In genomic region chr3:177210744-177211502, GRCh38 we compare ENCODE assay signal across 21 cellular contexts. TPM values are rescaled to one million over a fixed set of nuclear protein-coding genes. Genes with fewer than 3 reads are reported as not detected.
A peak's percentile ranks its signal among the peaks of the same experiment; 100 is the strongest.
DNase-seq lines count a peak whose midpoint lies in the region; ATAC-seq and TF ChIP-seq lines count a peak whose summit lies in the region.
"Had no signal": no experiment of that assay in that cellular context is flagged by ENCODE, and none has a peak within 500 bp of the region (broad histone marks: within the 10 kb centered on the region; RNA-seq: fewer than 3 reads in every experiment).

No MANE protein-coding gene starts in this region.

- no peaks in the 10 kb centered on the region for H3K9me3 ChIP-seq in transverse colon
- H3K9me3 ChIP-seq: BLaER1, heart left ventricle, left lung, thoracic aorta had no signal

- ATAC-seq in SK-N-SH treated with all-trans-retinoic acid at 6 μM for 48 hours, result no peak
- ATAC-seq: activated T-cell treated with anti-CD3 and anti-CD28 coated beads, Interleukin-2, amount 50 U/mL, for 72 hours; heart left ventricle; Right ventricle myocardium inferior had no signal

- WGBS in transverse colon (ENCODE audit: low coverage in 1 of 2), 2 donors, result 82 to 87% methylated on average over 9 to 11 of the region's 11 CpGs

- in situ Hi-C loops in transverse colon (cut with MboI; ENCODE audit: low pct_ligation_motif_present in 1 of 4, low pct_unique_long_range_greater_than_20kb in 1 of 4, low sequenced_read_pairs in 3 of 4), result loop anchor here in 1 of 4 donors (25.0 kb wide), 1 partner anchor 876 kb away; no protein-coding TSS in a partner anchor

- H3K4me3 ChIP-seq in transverse colon, result no peak overlapping the region
- H3K4me3 ChIP-seq: BLaER1, heart left ventricle, left lung, thoracic aorta had no signal

- H3K27me3 ChIP-seq in transverse colon, result no peaks in the 10 kb centered on the region
- H3K27me3 ChIP-seq: BLaER1, heart left ventricle, left lung had no signal

- H3K27ac ChIP-seq in VCaP, result peak overlapping the region; percentile 81
- peak overlapping the region; percentile 70 to 88 (median 86) for H3K27ac ChIP-seq in transverse colon
- H3K27ac ChIP-seq: BLaER1, heart left ventricle, left lung, thoracic aorta had no signal

- DNase-seq in NCI-H2196 (lab: John Stamatoyannopoulos, UW; ENCODE audit: unreplicated experiment) (peak; percentile 77), NCI-H2196 treated with DMSO at 0.1 percent for 48 hours (lab: John Stamatoyannopoulos, UW; ENCODE audit: unreplicated experiment) (no peak), midbrain (lab: John Stamatoyannopoulos, UW) (peak; percentile 9), transverse colon (no peak), DMS79 (lab: John Stamatoyannopoulos, UW) (no peak), NCI-H1694 treated with DMSO at 0.1 percent for 48 hours (lab: John Stamatoyannopoulos, UW) (no peak)
- DNase-seq: activated naive CD4-positive, alpha-beta T cell treated with anti-CD3 and anti-CD28 coated beads for 36 hours; activated T-cell treated with anti-CD3 and anti-CD28 coated beads, Interleukin-2, amount 50 U/mL, for 72 hours; amygdala; heart left ventricle; left lung; NCI-H1105; NCI-H524 treated with DMSO at 0.1 percent for 48 hours; nucleus accumbens; stimulated activated CD4-positive, alpha-beta T cell treated with anti-CD3 and anti-CD28 coated beads, Interleukin-4, amount 100 ng/mL, for 1 hour; stimulated activated naive CD4-positive, alpha-beta T cell had no signal

- H3K4me1 ChIP-seq in transverse colon, result peaks cover 2 to 54% (median 28%) of the 10 kb centered on the region in 4 donors
- H3K4me1 ChIP-seq: BLaER1, heart left ventricle had no signal

- intact Hi-C loops in transverse colon (cut with DNase I; ENCODE audit: low total_unique reads), result no loop called here

- no peak for TF ChIP-seq EP300 in transverse colon (IDR thresholded peaks at IDR 0.05; ENCODE audit: low read depth)

- no peak for TF ChIP-seq POLR2A in transverse colon (IDR thresholded peaks at IDR 0.05)

- no peaks in the 10 kb centered on the region for H3K36me3 ChIP-seq in transverse colon
- H3K36me3 ChIP-seq: BLaER1, heart left ventricle, left lung, thoracic aorta had no signal

- no peak for TF ChIP-seq CTCF in VCaP (conservative IDR thresholded peaks at IDR 0.05)
- no peak for TF ChIP-seq CTCF in transverse colon (IDR thresholded peaks at IDR 0.05)

TF ChIP-seq in SK-N-SH treated with all-trans-retinoic acid at 6 μM for 48 hours, 23 proteins besides CTCF, POLR2A, EP300 and RAD21:
- TF ChIP-seq SNAI2 (CRISPR knock-in tag; IDR thresholded peaks at IDR 0.05) (no peak), OSR1 (CRISPR knock-in tag; IDR thresholded peaks at IDR 0.05) (no peak), PATZ1 (CRISPR knock-in tag; IDR thresholded peaks at IDR 0.05; ENCODE audit: borderline replicate concordance) (no peak), TCF4 (CRISPR knock-in tag; IDR thresholded peaks at IDR 0.05; ENCODE audit: borderline replicate concordance) (no peak), ZNF8 (CRISPR knock-in tag; IDR thresholded peaks at IDR 0.05) (no peak), ZFP30 (CRISPR knock-in tag; IDR thresholded peaks at IDR 0.05) (no peak), ZC3H10 (CRISPR knock-in tag; IDR thresholded peaks at IDR 0.05) (no peak), CREB5 (CRISPR knock-in tag; IDR thresholded peaks at IDR 0.05; ENCODE audit: low read depth) (no peak), ISL1 (CRISPR knock-in tag; IDR thresholded peaks at IDR 0.05) (no peak), CSDC2 (CRISPR knock-in tag; IDR thresholded peaks at IDR 0.05) (no peak), ZNF70 (CRISPR knock-in tag; IDR thresholded peaks at IDR 0.05) (no peak), GLIS3 (CRISPR knock-in tag; IDR thresholded peaks at IDR 0.05) (no peak)
TF ChIP-seq in SK-N-SH treated with all-trans-retinoic acid at 6 μM for 48 hours: peak in this region for 0.

RNA-seq across cellular contexts. Expression of gene TBL1XR1, which starts 13.6 kb away (rescaled TPM):
- 100 to 1,000 TPM in 1 of 4 donors, 10 to 100 TPM in 3; 39.4 to 131 (median 68.1) TPM for total RNA-seq in transverse colon

Comparison
In these comparisons a context has a peak if more than half of its experiments do, and no peak if none do; other contexts are left out.
1. DNase-seq: peak in NCI-H2196 (single experiment) and midbrain (single experiment); none in NCI-H2196 treated with DMSO at 0.1 percent for 48 hours (single experiment), transverse colon (single experiment), DMS79 (single experiment) and NCI-H1694 treated with DMSO at 0.1 percent for 48 hours (single experiment).